In genomic region chr6:63527658-63528514, GRCh38 we compare ENCODE assay signal across 12 cellular contexts. TPM values are rescaled to one million over a fixed set of nuclear protein-coding genes. Genes with fewer than 3 reads are reported as not detected.
DNase-seq lines count a peak whose midpoint lies in the region; ATAC-seq and TF ChIP-seq lines count a peak whose summit lies in the region.
"Had no signal": no experiment of that assay in that cellular context is flagged by ENCODE, and none has a peak within 500 bp of the region (broad histone marks: within the 10 kb centered on the region; RNA-seq: fewer than 3 reads in every experiment).

No MANE protein-coding gene starts in this region.

- no peaks in the 10 kb centered on the region for H3K27me3 Mint-ChIP-seq in activated naive CD4-positive, alpha-beta T cell treated with anti-CD3 and anti-CD28 coated beads for 36 hours (ENCODE audit: low read depth)
- H3K27me3 Mint-ChIP-seq in naive thymus-derived CD4-positive, alpha-beta T cell = no peaks in the 10 kb centered on the region

- CTCF ChIA-PET in activated naive CD4-positive, alpha-beta T cell treated with anti-CD3 and anti-CD28 coated beads for 36 hours (lab: Charles Lee) = no interaction called here
- CTCF ChIA-PET in RWPE1 (lab: Yijun Ruan, JAX) = interaction anchor here (0.6 kb wide), 2 partner anchors 18 to 235 kb away, joined by 3 read pairs; no protein-coding TSS in a partner anchor
- CTCF ChIA-PET in naive thymus-derived CD4-positive, alpha-beta T cell (lab: Charles Lee) = no interaction called here

- no peak overlapping the region for H3K4me3 Mint-ChIP-seq in activated naive CD4-positive, alpha-beta T cell treated with anti-CD3 and anti-CD28 coated beads for 36 hours
- H3K4me3 Mint-ChIP-seq in naive thymus-derived CD4-positive, alpha-beta T cell = peak overlapping the region in 1 of 10 donors; percentile 23

- ATAC-seq in gastroesophageal sphincter (peak; percentile 48), upper lobe of right lung (peak; percentile 51)
- ATAC-seq in naive thymus-derived CD4-positive, alpha-beta T cell = no peak

- H3K36me3 ChIP-seq in gastroesophageal sphincter = no peaks in the 10 kb centered on the region
- H3K36me3 ChIP-seq in upper lobe of right lung = no peaks in the 10 kb centered on the region
- no peaks in the 10 kb centered on the region for H3K36me3 ChIP-seq in naive thymus-derived CD4-positive, alpha-beta T cell (ENCODE audit: control insufficient read depth in 2 of 3, insufficient read depth in 3 of 3, low read length in 3 of 3)
- no peaks in the 10 kb centered on the region for H3K36me3 ChIP-seq in left ventricle myocardium inferior
- no peaks in the 10 kb centered on the region for H3K36me3 ChIP-seq in ascending aorta

- H3K27me3 ChIP-seq in gastroesophageal sphincter (no peaks in the 10 kb centered on the region), upper lobe of right lung (no peaks in the 10 kb centered on the region), left ventricle myocardium inferior (ENCODE audit: low read depth) (no peaks in the 10 kb centered on the region), ascending aorta (no peaks in the 10 kb centered on the region)
- no peaks in the 10 kb centered on the region for H3K27me3 ChIP-seq in naive thymus-derived CD4-positive, alpha-beta T cell (ENCODE audit: control insufficient read depth in 2 of 2, insufficient read depth in 2 of 2, low read length in 2 of 2)

- no peak overlapping the region for H3K27ac Mint-ChIP-seq in activated naive CD4-positive, alpha-beta T cell treated with anti-CD3 and anti-CD28 coated beads for 36 hours
- H3K27ac Mint-ChIP-seq in naive thymus-derived CD4-positive, alpha-beta T cell = peak overlapping the region in 1 of 9 donors; percentile 71

- H3K27ac ChIP-seq in RWPE1 = peak overlapping the region; percentile 84
- H3K27ac ChIP-seq in gastroesophageal sphincter = no peak overlapping the region
- no peak overlapping the region for H3K27ac ChIP-seq in upper lobe of right lung
- no peak overlapping the region for H3K27ac ChIP-seq in naive thymus-derived CD4-positive, alpha-beta T cell (ENCODE audit: low read depth, low read length)
- no peak overlapping the region for H3K27ac ChIP-seq in left ventricle myocardium inferior (replicated peaks)
- H3K27ac ChIP-seq in ascending aorta = no peak overlapping the region
- H3K27ac ChIP-seq: KMS-11, parathyroid adenoma had no signal

- H3K36me3 Mint-ChIP-seq in activated naive CD4-positive, alpha-beta T cell treated with anti-CD3 and anti-CD28 coated beads for 36 hours (ENCODE audit: low read depth) = no peaks in the 10 kb centered on the region
- H3K36me3 Mint-ChIP-seq in naive thymus-derived CD4-positive, alpha-beta T cell = peaks cover 0 to 7% (median 0%) of the 10 kb centered on the region in 5 donors

- TF ChIP-seq CTCF in RWPE1 (conservative IDR thresholded peaks at IDR 0.05; ENCODE audit: low read depth) (no peak), gastroesophageal sphincter (IDR thresholded peaks at IDR 0.05) (no peak), upper lobe of right lung (IDR thresholded peaks at IDR 0.05) (no peak), left ventricle myocardium inferior (IDR thresholded peaks at IDR 0.05; ENCODE audit: borderline replicate concordance) (no peak), ascending aorta (IDR thresholded peaks at IDR 0.05) (no peak)

- peaks cover 7% of the 10 kb centered on the region for H3K4me1 Mint-ChIP-seq in activated naive CD4-positive, alpha-beta T cell treated with anti-CD3 and anti-CD28 coated beads for 36 hours (ENCODE audit: low read depth)
- peaks cover 2 to 43% (median 10%) of the 10 kb centered on the region in 7 donors for H3K4me1 Mint-ChIP-seq in naive thymus-derived CD4-positive, alpha-beta T cell

- intact Hi-C loops in activated naive CD4-positive, alpha-beta T cell treated with anti-CD3 and anti-CD28 coated beads for 36 hours (cut with micrococcal nuclease) = no loop called here
- intact Hi-C loops in upper lobe of right lung (cut with DNase I) = no loop called here
- intact Hi-C loops in naive thymus-derived CD4-positive, alpha-beta T cell (cut with micrococcal nuclease) = loop anchor here in 1 of 2 donors (5.0 to 10.0 kb wide), 2 partner anchors 109 to 173 kb away; partner anchors contain the start of gene PHF3
- intact Hi-C loops in left ventricle myocardium inferior (cut with micrococcal nuclease) = no loop called here
- intact Hi-C loops in ascending aorta (cut with DNase I) = no loop called here

- 56 to 71% methylated on average over 4 to 5 of the region's 6 CpGs for WGBS in gastroesophageal sphincter (ENCODE audit: low coverage in 1 of 2), 2 donors

- POLR2A ChIA-PET in RWPE1 (lab: Yijun Ruan, JAX; ENCODE audit: low non-redundant PET) = no interaction called here
- POLR2A ChIA-PET in naive thymus-derived CD4-positive, alpha-beta T cell (lab: Charles Lee) = no interaction called here

- H3K4me3 ChIP-seq in gastroesophageal sphincter (no peak overlapping the region), upper lobe of right lung (no peak overlapping the region), left ventricle myocardium inferior (no peak overlapping the region), ascending aorta (no peak overlapping the region)
- H3K4me3 ChIP-seq in naive thymus-derived CD4-positive, alpha-beta T cell (ENCODE audit: low read length) = no peak overlapping the region

- TF ChIP-seq POLR2A in gastroesophageal sphincter (IDR thresholded peaks at IDR 0.05) = no peak

- no peak for TF ChIP-seq EP300 in gastroesophageal sphincter (IDR thresholded peaks at IDR 0.05)

- peak; percentile 12 for DNase-seq in activated naive CD4-positive, alpha-beta T cell treated with anti-CD3 and anti-CD28 coated beads for 36 hours
- DNase-seq in activated naive CD4-positive, alpha-beta T cell treated with anti-CD3 and anti-CD28 coated beads, Interleukin-2, amount 50 U/mL, for 16 hours = no peak
- DNase-seq in RWPE1 (ENCODE audit: low spot score) = peak; percentile 94
- no peak for DNase-seq in upper lobe of right lung
- no peak for DNase-seq in naive thymus-derived CD4-positive, alpha-beta T cell
- DNase-seq in left ventricle myocardium inferior = no peak
- DNase-seq in ascending aorta (ENCODE audit: low spot score in 2 of 2) = no peak
- DNase-seq: activated effector memory CD4-positive, alpha-beta T cell treated with anti-CD3 and anti-CD28 coated beads, Interleukin-2, amount 50 U/mL, for 16 hours; DND-41 had no signal

- peaks cover 0 to 7% (median 0%) of the 10 kb centered on the region in 3 donors for H3K4me1 ChIP-seq in gastroesophageal sphincter
- no peaks in the 10 kb centered on the region for H3K4me1 ChIP-seq in upper lobe of right lung
- H3K4me1 ChIP-seq in naive thymus-derived CD4-positive, alpha-beta T cell (ENCODE audit: control insufficient read depth in 2 of 2, insufficient read depth in 2 of 2, low read length in 2 of 2) = no peaks in the 10 kb centered on the region
- no peaks in the 10 kb centered on the region for H3K4me1 ChIP-seq in left ventricle myocardium inferior
- H3K4me1 ChIP-seq in ascending aorta = no peaks in the 10 kb centered on the region
- H3K4me1 ChIP-seq: parathyroid adenoma had no signal

- H3K9me3 Mint-ChIP-seq in activated naive CD4-positive, alpha-beta T cell treated with anti-CD3 and anti-CD28 coated beads for 36 hours = no peaks in the 10 kb centered on the region
- peaks cover 0 to 4% (median 0%) of the 10 kb centered on the region in 11 donors for H3K9me3 Mint-ChIP-seq in naive thymus-derived CD4-positive, alpha-beta T cell

- H3K9me3 ChIP-seq in gastroesophageal sphincter = no peaks in the 10 kb centered on the region
- no peaks in the 10 kb centered on the region for H3K9me3 ChIP-seq in upper lobe of right lung
- no peaks in the 10 kb centered on the region for H3K9me3 ChIP-seq in naive thymus-derived CD4-positive, alpha-beta T cell (ENCODE audit: control insufficient read depth in 2 of 3, low read length in 3 of 3)
- no peaks in the 10 kb centered on the region for H3K9me3 ChIP-seq in left ventricle myocardium inferior (replicated peaks)
- H3K9me3 ChIP-seq in ascending aorta = no peaks in the 10 kb centered on the region

RNA-seq across cellular contexts. Expression of gene PTP4A1, which starts 44.4 kb away (rescaled TPM):
- total RNA-seq in activated naive CD4-positive, alpha-beta T cell treated with anti-CD3 and anti-CD28 coated beads for 36 hours = 10 to 100 TPM; 46.8 to 51.9 TPM
- total RNA-seq in gastroesophageal sphincter (10 to 100 TPM; 27.7 to 54.5 (median 39.7) TPM), upper lobe of right lung (55.6 TPM), left ventricle myocardium inferior (22.3 TPM), ascending aorta (33.3 TPM)
- 100 to 1,000 TPM in 2 of 5 experiments, 10 to 100 TPM in 3; 26.4 to 165 (median 73.8) TPM for total RNA-seq in naive thymus-derived CD4-positive, alpha-beta T cell
- polyA plus RNA-seq in naive thymus-derived CD4-positive, alpha-beta T cell = 10 to 100 TPM; 37.9 to 47.5 TPM

Comparison
In these comparisons a context has a peak if more than half of its experiments do, and no peak if none do; other contexts are left out.
1. DNase-seq: peak in activated naive CD4-positive, alpha-beta T cell treated with anti-CD3 and anti-CD28 coated beads for 36 hours (single experiment) and RWPE1 (single experiment); none in activated naive CD4-positive, alpha-beta T cell treated with anti-CD3 and anti-CD28 coated beads, Interleukin-2, amount 50 U/mL, for 16 hours (single experiment), upper lobe of right lung (single experiment), naive thymus-derived CD4-positive, alpha-beta T cell (0 of 9), left ventricle myocardium inferior (single experiment) and ascending aorta (0 of 2).